ENCODE assay signal across 1 cellular context in the genomic region with DNA sequence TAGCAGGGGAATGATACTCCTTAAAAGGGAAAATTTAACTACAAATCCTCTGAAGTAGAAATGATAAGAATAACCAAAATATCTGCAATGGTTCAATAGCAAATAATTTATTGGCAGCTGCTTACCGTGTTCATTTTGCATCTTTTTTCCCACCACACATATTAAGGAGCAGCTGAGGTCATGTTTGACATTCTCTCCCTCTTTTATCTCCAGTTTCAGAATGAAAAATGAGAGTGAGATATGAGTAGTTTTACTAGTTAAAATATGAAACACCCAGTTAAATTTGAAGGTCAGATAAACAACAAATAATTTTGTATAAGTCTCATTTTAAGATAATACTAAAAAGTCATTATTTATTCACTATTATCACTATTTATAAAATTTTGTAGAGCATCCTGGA.
TF ChIP-seq lines count a peak whose summit lies in the region.

No MANE protein-coding gene starts in this region.

TF ChIP-seq in GM12878, 131 proteins besides CTCF, POLR2A, EP300 and RAD21 (continued from another document):
- TF ChIP-seq, protein P1, sequence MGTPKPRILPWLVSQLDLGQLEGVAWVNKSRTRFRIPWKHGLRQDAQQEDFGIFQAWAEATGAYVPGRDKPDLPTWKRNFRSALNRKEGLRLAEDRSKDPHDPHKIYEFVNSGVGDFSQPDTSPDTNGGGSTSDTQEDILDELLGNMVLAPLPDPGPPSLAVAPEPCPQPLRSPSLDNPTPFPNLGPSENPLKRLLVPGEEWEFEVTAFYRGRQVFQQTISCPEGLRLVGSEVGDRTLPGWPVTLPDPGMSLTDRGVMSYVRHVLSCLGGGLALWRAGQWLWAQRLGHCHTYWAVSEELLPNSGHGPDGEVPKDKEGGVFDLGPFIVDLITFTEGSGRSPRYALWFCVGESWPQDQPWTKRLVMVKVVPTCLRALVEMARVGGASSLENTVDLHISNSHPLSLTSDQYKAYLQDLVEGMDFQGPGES (IDR thresholded peaks at IDR 0.05), result no peak
- 0 out of 2 replicates have a peak, but pooled peaks have one; percentile 30 for TF ChIP-seq CREM (IDR thresholded peaks at IDR 0.05; ENCODE audit: low read depth)
- TF ChIP-seq CBX5 (IDR thresholded peaks at IDR 0.05; ENCODE audit: low read depth), result no peak
- no peak for TF ChIP-seq YBX1 (IDR thresholded peaks at IDR 0.05)
- no peak for TF ChIP-seq PRDM15 (CRISPR knock-in tag; IDR thresholded peaks at IDR 0.05)
TF ChIP-seq in GM12878: peak in this region for 13.
